Comparison of ENCODE assay signal across 8 cellular contexts in the genomic region with DNA sequence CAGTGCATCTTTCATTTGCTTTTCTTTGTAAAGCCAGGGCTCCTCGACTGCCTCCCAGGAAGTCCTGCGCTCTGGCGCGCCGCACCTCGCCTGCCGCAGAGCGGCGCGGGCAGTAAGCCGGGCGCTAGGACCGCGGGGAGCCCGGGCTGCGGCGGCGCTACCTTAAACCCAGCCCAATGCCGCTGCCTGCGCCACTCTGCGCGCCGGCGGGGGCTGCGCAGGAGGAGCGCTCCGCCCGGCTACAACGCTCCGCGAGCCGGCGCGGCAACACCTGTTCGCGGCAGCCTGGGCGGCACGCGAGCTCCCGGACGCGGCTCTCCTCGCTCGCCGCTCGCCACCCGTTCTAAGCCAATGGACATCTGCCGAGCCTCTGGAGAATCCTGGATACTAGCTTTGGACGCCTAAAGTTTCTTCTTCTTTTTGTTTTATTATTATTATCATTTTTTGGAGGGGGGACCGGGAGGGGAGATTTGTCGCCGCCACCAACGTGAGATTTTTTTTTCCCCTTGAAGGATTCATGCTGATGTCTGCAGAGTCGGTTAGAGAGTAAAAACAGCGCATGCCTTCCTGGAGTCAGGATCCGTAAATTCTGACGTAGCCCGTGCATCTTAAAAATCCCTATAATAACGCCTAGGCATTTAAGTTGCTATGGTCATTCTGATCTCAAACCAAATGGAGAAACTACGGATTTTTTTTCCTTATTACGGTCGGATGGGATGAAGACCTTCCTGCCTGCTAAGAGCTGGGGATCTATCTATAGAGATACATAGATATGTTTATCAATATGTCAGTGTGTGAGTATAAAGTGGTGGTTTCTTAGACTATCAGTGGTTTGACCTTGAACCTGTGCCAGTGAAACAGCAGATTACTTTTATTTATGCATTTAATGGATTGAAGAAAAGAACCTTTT. TPM values are rescaled to one million over a fixed set of nuclear protein-coding genes. Genes with fewer than 3 reads are reported as not detected.
DNase-seq lines count a peak whose midpoint lies in the region; ATAC-seq, FAIRE-seq and TF ChIP-seq lines count a peak whose summit lies in the region.

TSS of gene FGF9 (plus strand) at position 191 of the 910 bp plus-strand sequence. CDS start 840 bp downstream, outside the sequence.

- ATAC-seq in SK-N-SH treated with all-trans-retinoic acid at 6 μM for 48 hours (peak; percentile 90), left cardiac atrium (peak; percentile 79 to 89)

- peaks cover 37% of the 10 kb centered on the region for H3K27me3 Mint-ChIP-seq in progenitor cell of endocrine pancreas

- H3K27ac Mint-ChIP-seq in progenitor cell of endocrine pancreas = peak within 1 kb of the TSS; percentile 95

- peak within 1 kb of the TSS; percentile 56 to 62 for H3K4me3 ChIP-seq in vagina

- CTCF ChIA-PET in GM10248 (lab: Yijun Ruan, JAX) = interaction anchor here (4.6 kb wide), 1 partner anchor 31 kb away, joined by 27 read pairs; no protein-coding TSS in a partner anchor

- peak; percentile 87 for DNase-seq in GM10248 (ENCODE audit: extremely low spot score)
- DNase-seq in H54 (ENCODE audit: insufficient read length, low spot score) = peak; percentile 74
- DNase-seq in M059J (ENCODE audit: low read depth) = peak; percentile 55
- peak; percentile 54 for DNase-seq in activated naive CD8-positive, alpha-beta T cell treated with anti-CD3 and anti-CD28 coated beads, Interleukin-2, amount 50 U/mL, for 16 hours (ENCODE audit: low read depth, low spot score)
- peak; percentile 78 for DNase-seq in left cardiac atrium
- DNase-seq in progenitor cell of endocrine pancreas (ENCODE audit: low spot score, unreplicated experiment) = peak; percentile 73
- no peak for DNase-seq in vagina (ENCODE audit: extremely low spot score in 2 of 2)

- no peaks in the 10 kb centered on the region for H3K36me3 ChIP-seq in vagina

- H3K9me3 Mint-ChIP-seq in progenitor cell of endocrine pancreas (ENCODE audit: low read depth) = no peaks in the 10 kb centered on the region

- H3K36me3 Mint-ChIP-seq in progenitor cell of endocrine pancreas (ENCODE audit: insufficient read depth) = no peaks in the 10 kb centered on the region

- peak within 1 kb of the TSS; percentile 96 for H3K4me3 Mint-ChIP-seq in progenitor cell of endocrine pancreas (ENCODE audit: low read depth)

- intact Hi-C loops in left cardiac atrium (cut with DNase I) (no loop called here), vagina (cut with DNase I) (no loop called here)

- peak; percentile 9 for TF ChIP-seq CTCF in GM10248 (IDR thresholded peaks at IDR 0.05; ENCODE audit: control extremely low read depth, extremely low read depth, low read depth, missing control alignments)
- no peak for TF ChIP-seq CTCF in progenitor cell of endocrine pancreas (IDR thresholded peaks at IDR 0.05; ENCODE audit: unreplicated experiment)
- TF ChIP-seq CTCF in vagina (IDR thresholded peaks at IDR 0.05) = peak in 1 of 3 experiments; percentile 9

- POLR2A ChIA-PET in GM10248 (lab: Yijun Ruan, JAX) = no interaction called here

- peak within 1 kb of the TSS; percentile 81 for H3K27ac ChIP-seq in vagina

- TF ChIP-seq POLR2A in H54 (IDR thresholded peaks at IDR 0.05; ENCODE audit: low read depth, low read length) (no peak), vagina (IDR thresholded peaks at IDR 0.05) (peak in 1 of 2 donors; percentile 17)

- H3K9me3 ChIP-seq in vagina = no peaks in the 10 kb centered on the region

- no peak for FAIRE-seq in H54 (lab: Jason Lieb, UNC)

- H3K27me3 ChIP-seq in vagina = no peaks in the 10 kb centered on the region

- H3K4me1 ChIP-seq in vagina = peaks cover 55% of the 10 kb centered on the region

- H3K4me1 Mint-ChIP-seq in progenitor cell of endocrine pancreas (ENCODE audit: low read depth) = peaks cover 36% of the 10 kb centered on the region

TF ChIP-seq in SK-N-SH treated with all-trans-retinoic acid at 6 μM for 48 hours, 23 proteins besides CTCF, POLR2A, EP300 and RAD21 (continues in another document):
- TF ChIP-seq ZC3H10 (CRISPR knock-in tag; IDR thresholded peaks at IDR 0.05) (no peak), ISL1 (CRISPR knock-in tag; IDR thresholded peaks at IDR 0.05) (no peak), CSRNP3 (CRISPR knock-in tag; IDR thresholded peaks at IDR 0.05) (no peak), BACH2 (CRISPR knock-in tag; IDR thresholded peaks at IDR 0.05; ENCODE audit: borderline replicate concordance) (no peak), ZFP30 (CRISPR knock-in tag; IDR thresholded peaks at IDR 0.05) (no peak), ZNF8 (CRISPR knock-in tag; IDR thresholded peaks at IDR 0.05) (no peak), ZFP3 (CRISPR knock-in tag; IDR thresholded peaks at IDR 0.05) (no peak), ARNTL (CRISPR knock-in tag; IDR thresholded peaks at IDR 0.05; ENCODE audit: borderline replicate concordance, low read depth) (no peak), OSR1 (CRISPR knock-in tag; IDR thresholded peaks at IDR 0.05) (no peak), RARB (CRISPR knock-in tag; IDR thresholded peaks at IDR 0.05) (no peak), ESRRG (CRISPR knock-in tag; IDR thresholded peaks at IDR 0.05) (no peak), TSHZ2 (CRISPR knock-in tag; IDR thresholded peaks at IDR 0.05) (no peak), CREB5 (CRISPR knock-in tag; IDR thresholded peaks at IDR 0.05; ENCODE audit: low read depth) (no peak)
- TF ChIP-seq, protein P1, sequence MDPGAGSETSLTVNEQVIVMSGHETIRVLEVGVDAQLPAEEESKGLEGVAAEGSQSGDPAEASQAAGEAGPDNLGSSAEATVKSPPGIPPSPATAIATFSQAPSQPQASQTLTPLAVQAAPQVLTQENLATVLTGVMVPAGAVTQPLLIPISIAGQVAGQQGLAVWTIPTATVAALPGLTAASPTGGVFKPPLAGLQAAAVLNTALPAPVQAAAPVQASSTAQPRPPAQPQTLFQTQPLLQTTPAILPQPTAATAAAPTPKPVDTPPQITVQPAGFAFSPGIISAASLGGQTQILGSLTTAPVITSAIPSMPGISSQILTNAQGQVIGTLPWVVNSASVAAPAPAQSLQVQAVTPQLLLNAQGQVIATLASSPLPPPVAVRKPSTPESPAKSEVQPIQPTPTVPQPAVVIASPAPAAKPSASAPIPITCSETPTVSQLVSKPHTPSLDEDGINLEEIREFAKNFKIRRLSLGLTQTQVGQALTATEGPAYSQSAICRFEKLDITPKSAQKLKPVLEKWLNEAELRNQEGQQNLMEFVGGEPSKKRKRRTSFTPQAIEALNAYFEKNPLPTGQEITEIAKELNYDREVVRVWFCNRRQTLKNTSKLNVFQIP (CRISPR knock-in tag; IDR thresholded peaks at IDR 0.05; ENCODE audit: borderline replicate concordance, low read depth) = no peak

RNA-seq across cellular contexts. Expression of gene FGF9, which starts in this region (rescaled TPM):
- total RNA-seq in M059J (2014; rRNA removed; shearing (Covaris generic)) = not detected in 2 replicates
- 1 to 10 TPM; 5.9 to 7.8 TPM for total RNA-seq in left cardiac atrium
- total RNA-seq in progenitor cell of endocrine pancreas = 15.9 and 16.2 TPM in 2 replicates
- total RNA-seq in vagina = 0.25 TPM

Comparison
In these comparisons a context has a peak if more than half of its experiments do, and no peak if none do; other contexts are left out.
1. Peak in DNase-seq in M059J; RNA of the gene not detected or under 1 TPM.
2. DNase-seq: peak in GM10248 (single experiment), H54 (single experiment), activated naive CD8-positive, alpha-beta T cell treated with anti-CD3 and anti-CD28 coated beads, Interleukin-2, amount 50 U/mL, for 16 hours (single experiment), left cardiac atrium (single experiment) and progenitor cell of endocrine pancreas (single experiment); none in vagina (0 of 2).